In the genomic region with DNA sequence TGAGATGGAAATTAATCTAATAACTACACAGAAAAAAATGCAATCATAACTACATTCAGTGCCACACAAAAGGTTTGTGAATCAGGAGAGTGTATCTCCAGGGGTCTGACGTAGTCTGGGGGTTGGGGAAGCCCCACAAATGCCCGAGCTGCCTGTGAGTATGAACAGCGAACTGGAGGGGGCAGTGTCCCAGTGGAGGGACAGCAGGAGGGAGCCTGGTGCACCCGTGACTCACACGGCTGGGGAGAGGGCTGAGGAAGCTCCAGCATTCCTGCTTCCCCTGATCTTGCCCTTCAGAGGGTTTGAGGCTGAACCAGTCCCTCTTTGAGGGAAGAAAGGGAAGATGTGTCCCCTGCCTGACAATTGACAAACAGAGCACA, we compare ENCODE assay signal across 11 cellular contexts.
DNase-seq lines count a peak whose midpoint lies in the region; ATAC-seq and TF ChIP-seq lines count a peak whose summit lies in the region.
"Had no signal": no experiment of that assay in that cellular context is flagged by ENCODE, and none has a peak within 500 bp of the region (broad histone marks: within the 10 kb centered on the region; RNA-seq: fewer than 3 reads in every experiment).

No MANE protein-coding gene starts in this region.

- peak; percentile 13 for ATAC-seq in stimulated activated effector memory CD8-positive, alpha-beta T cell treated with anti-CD3 and anti-CD28 coated beads, Interleukin-12 subunit alpha, Interleukin-12 subunit beta, amount 100 ng/mL, for 72 hours
- ATAC-seq: natural killer cell treated with Interleukin-12 subunit alpha and Interleukin-12 subunit beta and Interleukin-15 and Interleukin-18, amount 100 ng/mL, for 72 hours had no signal

- no peaks in the 10 kb centered on the region for H3K27me3 ChIP-seq in tibial artery

- H3K9me3 Mint-ChIP-seq in stimulated activated effector memory CD8-positive, alpha-beta T cell treated with anti-CD3 and anti-CD28 coated beads, Interleukin-12 subunit alpha, Interleukin-12 subunit beta, amount 100 ng/mL, for 72 hours: no peaks in the 10 kb centered on the region
- H3K9me3 Mint-ChIP-seq: natural killer cell treated with Interleukin-12 subunit alpha and Interleukin-12 subunit beta and Interleukin-15 and Interleukin-18, amount 100 ng/mL, for 72 hours had no signal

- H3K4me1 Mint-ChIP-seq in stimulated activated effector memory CD8-positive, alpha-beta T cell treated with anti-CD3 and anti-CD28 coated beads, Interleukin-12 subunit alpha, Interleukin-12 subunit beta, amount 100 ng/mL, for 72 hours: no peaks in the 10 kb centered on the region

- H3K36me3 Mint-ChIP-seq in stimulated activated effector memory CD8-positive, alpha-beta T cell treated with anti-CD3 and anti-CD28 coated beads, Interleukin-12 subunit alpha, Interleukin-12 subunit beta, amount 100 ng/mL, for 72 hours: no peaks in the 10 kb centered on the region
- H3K36me3 Mint-ChIP-seq: natural killer cell treated with Interleukin-12 subunit alpha and Interleukin-12 subunit beta and Interleukin-15 and Interleukin-18, amount 100 ng/mL, for 72 hours had no signal

- peaks cover 0 to 19% (median 9%) of the 10 kb centered on the region in 4 donors for H3K4me1 ChIP-seq in tibial artery

- H3K27ac Mint-ChIP-seq in stimulated activated effector memory CD8-positive, alpha-beta T cell treated with anti-CD3 and anti-CD28 coated beads, Interleukin-12 subunit alpha, Interleukin-12 subunit beta, amount 100 ng/mL, for 72 hours: no peak overlapping the region
- H3K27ac Mint-ChIP-seq: natural killer cell treated with Interleukin-12 subunit alpha and Interleukin-12 subunit beta and Interleukin-15 and Interleukin-18, amount 100 ng/mL, for 72 hours had no signal

- no peaks in the 10 kb centered on the region for H3K9me3 ChIP-seq in tibial artery

- no peaks in the 10 kb centered on the region for H3K36me3 ChIP-seq in tibial artery

- H3K27ac ChIP-seq in tibial artery: no peak overlapping the region

- TF ChIP-seq CTCF in epithelial cell of proximal tubule (conservative IDR thresholded peaks at IDR 0.05; ENCODE audit: low read depth, low read length) (peak; percentile 44), tibial artery (IDR thresholded peaks at IDR 0.05) (no peak)

- H3K4me3 Mint-ChIP-seq in stimulated activated effector memory CD8-positive, alpha-beta T cell treated with anti-CD3 and anti-CD28 coated beads, Interleukin-12 subunit alpha, Interleukin-12 subunit beta, amount 100 ng/mL, for 72 hours: no peak overlapping the region
- H3K4me3 Mint-ChIP-seq: natural killer cell treated with Interleukin-12 subunit alpha and Interleukin-12 subunit beta and Interleukin-15 and Interleukin-18, amount 100 ng/mL, for 72 hours had no signal

- DNase-seq in NCI-H1436 (lab: John Stamatoyannopoulos, UW) (peak; percentile 21), NCI-H1436 treated with DMSO at 0.1 percent for 48 hours (lab: John Stamatoyannopoulos, UW) (no peak), NAMALWA (ENCODE audit: low spot score) (peak; percentile 5), epithelial cell of proximal tubule (ENCODE audit: low read depth) (no peak), C1 segment of cervical spinal cord (lab: John Stamatoyannopoulos, UW) (no peak), DMS79 (lab: John Stamatoyannopoulos, UW) (no peak), tibial artery (no peak)
- peak in 1 of 2 donors; percentile 38 for DNase-seq in stimulated activated effector memory CD8-positive, alpha-beta T cell treated with anti-CD3 and anti-CD28 coated beads, Interleukin-12 subunit alpha, Interleukin-12 subunit beta, amount 100 ng/mL, for 72 hours (ENCODE audit: low spot score in 2 of 2)
- DNase-seq: NCI-H1694, T-helper 9 cell had no signal

- intact Hi-C loops in tibial artery (cut with DNase I; ENCODE audit: low total_unique reads): no loop called here

- H3K4me3 ChIP-seq in epithelial cell of proximal tubule (ENCODE audit: low read depth, low read length): no peak overlapping the region
- no peak overlapping the region for H3K4me3 ChIP-seq in tibial artery

Comparison
In these comparisons a context has a peak if more than half of its experiments do, and no peak if none do; other contexts are left out.
1. DNase-seq: peak in NCI-H1436 (single experiment) and NAMALWA (single experiment); none in NCI-H1436 treated with DMSO at 0.1 percent for 48 hours (single experiment), epithelial cell of proximal tubule (single experiment), C1 segment of cervical spinal cord (0 of 14), DMS79 (single experiment) and tibial artery (0 of 2).